Comparison of ENCODE assay signal across 10 cellular contexts in the genomic region with DNA sequence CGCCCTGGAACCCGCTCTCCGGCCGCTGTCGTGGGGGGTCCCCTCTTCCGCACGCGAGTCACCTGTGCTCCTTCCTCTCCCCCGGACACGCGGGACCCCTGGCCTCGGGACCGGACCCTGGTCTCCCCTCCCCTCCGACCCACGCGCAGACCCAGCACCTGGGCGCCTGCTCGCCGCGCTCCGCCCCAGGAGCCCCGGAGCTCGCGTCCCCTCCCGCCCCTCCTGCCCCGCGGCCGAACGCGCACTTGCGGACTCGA. TPM values are rescaled to one million over a fixed set of nuclear protein-coding genes. Genes with fewer than 3 reads are reported as not detected.
DNase-seq lines count a peak whose midpoint lies in the region; ATAC-seq, FAIRE-seq and TF ChIP-seq lines count a peak whose summit lies in the region.
"Had no signal": no experiment of that assay in that cellular context is flagged by ENCODE, and none has a peak within 500 bp of the region (broad histone marks: within the 10 kb centered on the region; RNA-seq: fewer than 3 reads in every experiment).

No MANE protein-coding gene starts in this region.

- H3K4me3 ChIP-seq in SJCRH30 (peak overlapping the region; percentile 71), fibroblast of the aortic adventitia (ENCODE audit: low read depth, low read length) (peak overlapping the region; percentile 76), retinal pigment epithelial cell (ENCODE audit: low read length) (peak overlapping the region; percentile 56)

- peak overlapping the region; percentile 73 for H3K4me3 Mint-ChIP-seq in Calu3 (ENCODE audit: low read depth, unreplicated experiment)

- intact Hi-C loops in Calu3 (cut with micrococcal nuclease; ENCODE audit: unreplicated experiment) = no loop called here

- peaks cover 5% of the 10 kb centered on the region; the same call in 1 of the 2 replicates for H3K27me3 ChIP-seq in SJCRH30

- H3K9me3 ChIP-seq in SJCRH30 (replicated peaks) = peaks cover 6% of the 10 kb centered on the region

- H3K9me3 Mint-ChIP-seq in Calu3 (ENCODE audit: low read depth, unreplicated experiment) = peaks cover 4% of the 10 kb centered on the region

- H3K27ac ChIP-seq in SJCRH30 = no peak overlapping the region

- H3K27ac Mint-ChIP-seq in Calu3 (ENCODE audit: unreplicated experiment) = no peak overlapping the region
- H3K27ac Mint-ChIP-seq: activated naive CD8-positive, alpha-beta T cell treated with anti-CD3 and anti-CD28 coated beads, Interleukin-2, amount 10 ng/mL, durations not matched to agents 7 days and 5 days had no signal

- H3K4me1 Mint-ChIP-seq in Calu3 (ENCODE audit: low read depth, unreplicated experiment) = peaks cover 9% of the 10 kb centered on the region

- FAIRE-seq in GM12892 (lab: Jason Lieb, UNC) = no peak

- CTCF ChIA-PET in Calu3 (lab: Charles Lee) = no interaction called here

- H3K27me3 Mint-ChIP-seq in Calu3 (ENCODE audit: unreplicated experiment) = no peaks in the 10 kb centered on the region

- no TSS peak for BruUV-seq in Calu3 (replicated peaks; lab: Mats Ljungman, UMichigan)

- no peak for TF ChIP-seq CTCF in Calu3 (IDR thresholded peaks at IDR 0.05; ENCODE audit: unreplicated experiment)
- TF ChIP-seq CTCF in fibroblast of the aortic adventitia (IDR thresholded peaks at IDR 0.05; ENCODE audit: insufficient read depth, low read length) = no peak
- no peak for TF ChIP-seq CTCF in retinal pigment epithelial cell (conservative IDR thresholded peaks at IDR 0.05; ENCODE audit: low read depth, low read length)

- DNase-seq in Calu3 = no peak
- DNase-seq in SJCRH30 = no peak
- no peak for DNase-seq in fibroblast of the aortic adventitia (ENCODE audit: low read depth)
- no peak for DNase-seq in retinal pigment epithelial cell (ENCODE audit: low read depth)
- no peak for DNase-seq in NCI-H2081 (lab: John Stamatoyannopoulos, UW)
- no peak for DNase-seq in GM12892 (ENCODE audit: insufficient read length)
- DNase-seq: NCI-H1436 treated with DMSO at 0.1 percent for 48 hours had no signal

- ATAC-seq in HG02678 (IDR thresholded peaks at IDR 0.05; ENCODE audit: unreplicated experiment) (no peak), GM21786 (IDR thresholded peaks at IDR 0.05; ENCODE audit: unreplicated experiment) (no peak)

- no peaks in the 10 kb centered on the region for H3K36me3 ChIP-seq in SJCRH30

- H3K36me3 Mint-ChIP-seq in Calu3 (ENCODE audit: insufficient read depth, unreplicated experiment) = peaks cover 41% of the 10 kb centered on the region

- TF ChIP-seq POLR2A in GM12892 (IDR thresholded peaks at IDR 0.05; ENCODE audit: low read depth, low read length) = no peak

- H3K4me1 ChIP-seq in SJCRH30 = peaks cover 8% of the 10 kb centered on the region; the same call in 1 of the 2 replicates

RNA-seq across cellular contexts. Expression of a gene that starts 0.8 kb away (rescaled TPM):
- total RNA-seq in Calu3 (2022) (20.5 and 21.9 TPM in 2 replicates), fibroblast of the aortic adventitia (ENCODE audit: low replicate concordance) (8.4 and 8.5 TPM in 2 replicates)
- 14.6 and 17.2 TPM in 2 replicates for total RNA-seq in SJCRH30 (2014; rRNA removed; shearing (Covaris generic))
- 1.4 TPM for polyA plus RNA-seq in GM12892 (2012; ENCODE audit: missing spikeins)

RNA-seq across cellular contexts. Expression of a gene that starts 18.8 kb away (rescaled TPM):
- total RNA-seq in Calu3 (2022) (44.2 and 49.9 TPM in 2 replicates), fibroblast of the aortic adventitia (ENCODE audit: low replicate concordance) (5.6 and 18.7 TPM in 2 replicates)
- 58.0 and 60.9 TPM in 2 replicates for total RNA-seq in SJCRH30 (2014; rRNA removed; shearing (Covaris generic))
- polyA plus RNA-seq in GM12892 (2012; ENCODE audit: missing spikeins) = 31.9 TPM

RNA-seq across cellular contexts. Expression of a gene that starts 37.7 kb away (rescaled TPM):
- total RNA-seq in Calu3 (2022) (13.4 and 15.5 TPM in 2 replicates), fibroblast of the aortic adventitia (ENCODE audit: low replicate concordance) (0.74 and 2.8 TPM in 2 replicates)
- total RNA-seq in SJCRH30 (2014; rRNA removed; shearing (Covaris generic)) = 0.79 and 2.1 TPM in 2 replicates
- polyA plus RNA-seq in GM12892 (2012; ENCODE audit: missing spikeins) = 0.21 TPM

RNA-seq across cellular contexts. Expression of a gene that starts 49.5 kb away (rescaled TPM):
- 106 and 108 TPM in 2 replicates for total RNA-seq in Calu3 (2022)
- total RNA-seq in SJCRH30 (2014; rRNA removed; shearing (Covaris generic)) = 167 and 171 TPM in 2 replicates
- total RNA-seq in fibroblast of the aortic adventitia (ENCODE audit: low replicate concordance) = 32.0 and 47.0 TPM in 2 replicates
- polyA plus RNA-seq in GM12892 (2012; ENCODE audit: missing spikeins) = 36.7 TPM

RNA-seq across cellular contexts. Expression of a gene that starts 54.1 kb away (rescaled TPM):
- total RNA-seq in Calu3 (2022) (76.6 and 90.7 TPM in 2 replicates), fibroblast of the aortic adventitia (ENCODE audit: low replicate concordance) (39.5 and 80.3 TPM in 2 replicates)
- total RNA-seq in SJCRH30 (2014; rRNA removed; shearing (Covaris generic)) = 172 and 181 TPM in 2 replicates
- 40.0 TPM for polyA plus RNA-seq in GM12892 (2012; ENCODE audit: missing spikeins)
